1 cellular context compared by ENCODE assay signal in genomic region chr11:12930850-12931249, GRCh38.
TF ChIP-seq lines count a peak whose summit lies in the region.

No MANE protein-coding gene starts in this region.

TF ChIP-seq in HepG2, 621 proteins besides CTCF, POLR2A, EP300 and RAD21 (continued from another document):
- TF ChIP-seq HOMEZ (CRISPR knock-in tag; IDR thresholded peaks at IDR 0.05; ENCODE audit: low read depth), result 0 out of 2 replicates have a peak, but pooled peaks have one; percentile 40
- 0 out of 2 replicates have a peak, but pooled peaks have one; percentile 15 for TF ChIP-seq ISL2 (CRISPR knock-in tag; IDR thresholded peaks at IDR 0.05)
- peak; percentile 64; the same call in 1 of the 2 replicates for TF ChIP-seq ZMYM3 (CRISPR knock-in tag; IDR thresholded peaks at IDR 0.05)
- TF ChIP-seq GFI1 (CRISPR knock-in tag; IDR thresholded peaks at IDR 0.05; ENCODE audit: borderline replicate concordance), result 0 out of 2 replicates have a peak, but pooled peaks have one; percentile 46
- peak; percentile 53; the same call in 1 of the 2 replicates for TF ChIP-seq ZNF629 (CRISPR knock-in tag; conservative IDR thresholded peaks at IDR 0.05)
- 0 out of 2 replicates have a peak, but pooled peaks have one; percentile 51 for TF ChIP-seq ZNF644 (CRISPR knock-in tag; IDR thresholded peaks at IDR 0.05; ENCODE audit: low read depth)
- peak; percentile 73 for TF ChIP-seq SIX1 (CRISPR knock-in tag; IDR thresholded peaks at IDR 0.05; ENCODE audit: borderline replicate concordance)
- TF ChIP-seq HNF4A (CRISPR knock-in tag; IDR thresholded peaks at IDR 0.05), result peak; percentile 69
- TF ChIP-seq HDAC2 (CRISPR knock-in tag; IDR thresholded peaks at IDR 0.05), result 0 out of 2 replicates have a peak, but pooled peaks have one; percentile 22
- TF ChIP-seq ZNF17 (CRISPR knock-in tag; IDR thresholded peaks at IDR 0.05), result no peak
- peak; percentile 43; the same call in 1 of the 2 replicates for TF ChIP-seq PAXIP1 (CRISPR knock-in tag; conservative IDR thresholded peaks at IDR 0.05)
- no peak for TF ChIP-seq SKI (IDR thresholded peaks at IDR 0.05; ENCODE audit: partially characterized antibody)
- no peak for TF ChIP-seq SOX6 (IDR thresholded peaks at IDR 0.05)
- TF ChIP-seq SOX6 (CRISPR knock-in tag; IDR thresholded peaks at IDR 0.05), result peak; percentile 14; the same call in 1 of the 2 replicates
- peak; percentile 79 for TF ChIP-seq POGZ (CRISPR knock-in tag; IDR thresholded peaks at IDR 0.05)
- peak; percentile 76 for TF ChIP-seq ZMYM4 (CRISPR knock-in tag; IDR thresholded peaks at IDR 0.05)
- TF ChIP-seq ADNP (CRISPR knock-in tag; IDR thresholded peaks at IDR 0.05), result peak; percentile 65; the same call in 1 of the 2 replicates
- no peak for TF ChIP-seq ZNF850 (CRISPR knock-in tag; conservative IDR thresholded peaks at IDR 0.05)
- no peak for TF ChIP-seq RBFOX2 (IDR thresholded peaks at IDR 0.05; ENCODE audit: low read depth, low read length)
- TF ChIP-seq MXD1 (CRISPR knock-in tag; IDR thresholded peaks at IDR 0.05), result no peak
- TF ChIP-seq ZNF770 (CRISPR knock-in tag; IDR thresholded peaks at IDR 0.05), result peak; percentile 98
- peak; percentile 71; the same call in 1 of the 2 replicates for TF ChIP-seq ZMYM2 (CRISPR knock-in tag; IDR thresholded peaks at IDR 0.05)
- 0 out of 2 replicates have a peak, but pooled peaks have one; percentile 22 for TF ChIP-seq HDAC1 (CRISPR knock-in tag; IDR thresholded peaks at IDR 0.05)
